In genomic region chr10:93701903-93702277, GRCh38 we compare ENCODE assay signal across 8 cellular contexts. TPM values are rescaled to one million over a fixed set of nuclear protein-coding genes. Genes with fewer than 3 reads are reported as not detected.
DNase-seq lines count a peak whose midpoint lies in the region; ATAC-seq, FAIRE-seq and TF ChIP-seq lines count a peak whose summit lies in the region.

No MANE protein-coding gene starts in this region.

- H3K9ac ChIP-seq in endocrine pancreas (ENCODE audit: control insufficient read depth, insufficient read depth, low read length) = peak overlapping the region; percentile 62

- intact Hi-C loops in naive thymus-derived CD4-positive, alpha-beta T cell (cut with micrococcal nuclease) = loop anchor here (1.0 to 10.0 kb wide), 18 partner anchors 50 to 1990 kb away; partner anchors contain the start of genes CEP55 (in 2 of the 2), EXOC6 (in 2 of the 2), HELLS (in 2 of the 2) and TNKS2 (in 2 of the 2)

- H3K36me3 ChIP-seq in Peyer's patch (peaks cover 0 to 16% (median 0%) of the 10 kb centered on the region in 3 donors), endocrine pancreas (ENCODE audit: control insufficient read depth, insufficient read depth, low read length) (no peaks in the 10 kb centered on the region)
- peaks cover 0 to 20% (median 0%) of the 10 kb centered on the region in 3 experiments for H3K36me3 ChIP-seq in naive thymus-derived CD4-positive, alpha-beta T cell (ENCODE audit: control insufficient read depth in 2 of 3, insufficient read depth in 3 of 3, low read length in 3 of 3)

- no peak for FAIRE-seq in RCC 7860 (lab: Jason Lieb, UNC)

- no peaks in the 10 kb centered on the region for H3K27me3 ChIP-seq in Peyer's patch
- H3K27me3 ChIP-seq in endocrine pancreas (ENCODE audit: control insufficient read depth, insufficient read depth, low read length) = no peaks in the 10 kb centered on the region
- H3K27me3 ChIP-seq in naive thymus-derived CD4-positive, alpha-beta T cell (ENCODE audit: control insufficient read depth in 2 of 2, insufficient read depth in 2 of 2, low read length in 2 of 2) = no peaks in the 10 kb centered on the region

- H3K4me3 ChIP-seq in Peyer's patch (peak overlapping the region; percentile 57 to 74 (median 74)), endocrine pancreas (ENCODE audit: control insufficient read depth, insufficient read depth, low read length) (peak overlapping the region; percentile 85)
- H3K4me3 ChIP-seq in naive thymus-derived CD4-positive, alpha-beta T cell (ENCODE audit: low read length) = peak overlapping the region; percentile 85

- H3K4me1 ChIP-seq in Peyer's patch (peaks cover 0 to 19% (median 5%) of the 10 kb centered on the region in 4 donors), endocrine pancreas (ENCODE audit: control insufficient read depth, insufficient read depth, low read length) (peaks cover 6% of the 10 kb centered on the region)
- peaks cover 9 to 16% of the 10 kb centered on the region in 2 donors for H3K4me1 ChIP-seq in naive thymus-derived CD4-positive, alpha-beta T cell (ENCODE audit: control insufficient read depth in 2 of 2, insufficient read depth in 2 of 2, low read length in 2 of 2)

- peaks cover 0 to 12% (median 6%) of the 10 kb centered on the region in 5 donors for H3K36me3 Mint-ChIP-seq in naive thymus-derived CD4-positive, alpha-beta T cell

- H3K4me1 Mint-ChIP-seq in naive thymus-derived CD4-positive, alpha-beta T cell = peaks cover 13 to 34% (median 15%) of the 10 kb centered on the region in 7 donors

- POLR2A ChIA-PET in naive thymus-derived CD4-positive, alpha-beta T cell (lab: Charles Lee) = interaction anchor here (0.7 to 2.0 kb wide), 5 partner anchors 12 to 1288 kb away, joined by 4 to 6 read pairs (median 5); partner anchors contain the start of gene SLC35G1

- no peaks in the 10 kb centered on the region for H3K27me3 Mint-ChIP-seq in naive thymus-derived CD4-positive, alpha-beta T cell

- no peak overlapping the region for H3K27ac Mint-ChIP-seq in naive thymus-derived CD4-positive, alpha-beta T cell

- TF ChIP-seq CTCF in Peyer's patch (IDR thresholded peaks at IDR 0.05) = no peak

- ATAC-seq in GM18499 (IDR thresholded peaks at IDR 0.05; ENCODE audit: insufficient read depth, unreplicated experiment) (peak; percentile 7), HG02970 (IDR thresholded peaks at IDR 0.05; ENCODE audit: low FRiP score, unreplicated experiment) (peak; percentile 4)
- peak; percentile 37 for ATAC-seq in naive thymus-derived CD4-positive, alpha-beta T cell

- no peak for TF ChIP-seq POLR2A in Peyer's patch (IDR thresholded peaks at IDR 0.05)

- no peaks in the 10 kb centered on the region for H3K9me3 ChIP-seq in Peyer's patch
- no peaks in the 10 kb centered on the region for H3K9me3 ChIP-seq in endocrine pancreas (ENCODE audit: control insufficient read depth, low read length)
- H3K9me3 ChIP-seq in naive thymus-derived CD4-positive, alpha-beta T cell (ENCODE audit: control insufficient read depth in 2 of 3, low read length in 3 of 3) = no peaks in the 10 kb centered on the region

- H3K9me3 Mint-ChIP-seq in naive thymus-derived CD4-positive, alpha-beta T cell = no peaks in the 10 kb centered on the region

- CTCF ChIA-PET in naive thymus-derived CD4-positive, alpha-beta T cell (lab: Charles Lee) = no interaction called here

- peak; percentile 26 for DNase-seq in AG08395 (ENCODE audit: low spot score)
- DNase-seq in Peyer's patch = no peak
- peak in 5 of 9 donors; percentile 7 to 52 (median 43) for DNase-seq in naive thymus-derived CD4-positive, alpha-beta T cell
- no peak for DNase-seq in RCC 7860 (ENCODE audit: low spot score)
- no peak for DNase-seq in 8988T

- peak overlapping the region; percentile 73 to 84 (median 78) for H3K27ac ChIP-seq in Peyer's patch
- H3K27ac ChIP-seq in naive thymus-derived CD4-positive, alpha-beta T cell (ENCODE audit: low read depth, low read length) = peak overlapping the region; percentile 73

- no peak overlapping the region for H3K4me3 Mint-ChIP-seq in naive thymus-derived CD4-positive, alpha-beta T cell

RNA-seq across cellular contexts. Expression of gene FRA10AC1, which starts 0.5 kb away (rescaled TPM):
- 10 to 100 TPM; 10.6 to 20.8 (median 15.4) TPM for total RNA-seq in Peyer's patch
- 10 to 100 TPM; 15.5 to 31.0 (median 22.7) TPM for total RNA-seq in naive thymus-derived CD4-positive, alpha-beta T cell
- 1 to 10 TPM; 4.4 to 6.8 TPM for polyA plus RNA-seq in naive thymus-derived CD4-positive, alpha-beta T cell

RNA-seq across cellular contexts. Expression of gene LGI1, which starts 55.8 kb away (rescaled TPM):
- total RNA-seq in Peyer's patch = 1 to 10 TPM in 2 of 4 donors, not detected in 2; 1.1 to 1.9 TPM
- not detected for total RNA-seq in naive thymus-derived CD4-positive, alpha-beta T cell
- not detected for polyA plus RNA-seq in naive thymus-derived CD4-positive, alpha-beta T cell

Comparison
In these comparisons a context has a peak if more than half of its experiments do, and no peak if none do; other contexts are left out.
1. DNase-seq: peak in AG08395 (single experiment) and naive thymus-derived CD4-positive, alpha-beta T cell (5 of 9); none in Peyer's patch (0 of 3), RCC 7860 (single experiment) and 8988T (single experiment).
2. Peak in every context shown above with its lines, with median percentiles within 50 percentile points of each other: ATAC-seq and H3K4me3 ChIP-seq.